Comparison of ENCODE assay signal across 20 cellular contexts in genomic region chr22:44445307-44445680, GRCh38.
"Had no signal": no experiment of that assay in that cellular context is flagged by ENCODE, and none has a peak within 500 bp of the region (broad histone marks: within the 10 kb centered on the region; RNA-seq: fewer than 3 reads in every experiment).

No MANE protein-coding gene starts in this region.

- H3K27ac ChIP-seq: epithelial cell of prostate, heart left ventricle, left lung, neutrophil, parathyroid adenoma, testis had no signal

- H3K27me3 ChIP-seq: heart left ventricle, left lung, neutrophil, testis had no signal

- H3K4me1 ChIP-seq: parathyroid adenoma, testis had no signal

- H3K36me3 ChIP-seq: heart left ventricle, left lung, neutrophil had no signal

- H3K9ac ChIP-seq: parathyroid adenoma had no signal

- H3K36me3 Mint-ChIP-seq: activated naive CD4-positive, alpha-beta T cell treated with anti-CD3 and anti-CD28 coated beads, Interleukin-2, amount 10 ng/mL, durations not matched to agents 7 days and 5 days; type B pancreatic cell had no signal

- H3K27ac Mint-ChIP-seq: activated B cell treated with CpG ODN at 0.5 μM for 24 hours; activated CD4-positive, alpha-beta T cell treated with anti-CD3 and anti-CD28 coated beads for 36 hours; activated naive CD4-positive, alpha-beta T cell treated with anti-CD3 and anti-CD28 coated beads, Interleukin-2, amount 10 ng/mL, durations not matched to agents 7 days and 5 days; activated naive CD8-positive, alpha-beta T cell treated with anti-CD3 and anti-CD28 coated beads, Interleukin-2, amount 50 U/mL, for 24 hours; natural killer cell treated with Interleukin-12 subunit alpha and Interleukin-12 subunit beta and Interleukin-15 and Interleukin-18, amount 100 ng/mL, for 72 hours; T-helper 17 cell; type B pancreatic cell had no signal

- H3K4me3 Mint-ChIP-seq: activated B cell treated with CpG ODN at 0.5 μM for 24 hours; activated CD4-positive, alpha-beta T cell treated with anti-CD3 and anti-CD28 coated beads for 36 hours; activated naive CD4-positive, alpha-beta T cell treated with anti-CD3 and anti-CD28 coated beads, Interleukin-2, amount 10 ng/mL, durations not matched to agents 7 days and 5 days; activated naive CD8-positive, alpha-beta T cell treated with anti-CD3 and anti-CD28 coated beads, Interleukin-2, amount 50 U/mL, for 24 hours; natural killer cell treated with Interleukin-12 subunit alpha and Interleukin-12 subunit beta and Interleukin-15 and Interleukin-18, amount 100 ng/mL, for 72 hours; T-helper 17 cell; type B pancreatic cell had no signal

- H2AFZ ChIP-seq: parathyroid adenoma had no signal

- ATAC-seq: activated CD4-positive, alpha-beta T cell treated with anti-CD3 and anti-CD28 coated beads for 36 hours; activated naive CD8-positive, alpha-beta T cell treated with anti-CD3 and anti-CD28 coated beads, Interleukin-2, amount 50 U/mL, for 24 hours; heart left ventricle; left lung; natural killer cell treated with Interleukin-12 subunit alpha and Interleukin-12 subunit beta and Interleukin-15 and Interleukin-18, amount 100 ng/mL, for 72 hours; T-helper 17 cell had no signal

- H3K27me3 Mint-ChIP-seq: activated B cell treated with CpG ODN at 0.5 μM for 24 hours; activated CD4-positive, alpha-beta T cell treated with anti-CD3 and anti-CD28 coated beads for 36 hours; activated naive CD8-positive, alpha-beta T cell treated with anti-CD3 and anti-CD28 coated beads, Interleukin-2, amount 50 U/mL, for 24 hours; natural killer cell treated with Interleukin-12 subunit alpha and Interleukin-12 subunit beta and Interleukin-15 and Interleukin-18, amount 100 ng/mL, for 72 hours; T-helper 17 cell; type B pancreatic cell had no signal

- DNase-seq: activated B cell treated with CpG ODN at 0.5 μM for 24 hours; activated CD4-positive, alpha-beta T cell treated with anti-CD3 and anti-CD28 coated beads for 36 hours; activated CD4-positive, alpha-beta T cell treated with anti-CD3 and anti-CD28 coated beads, Interleukin-2, amount 50 U/mL, for 4 hours; activated naive CD4-positive, alpha-beta T cell treated with anti-CD3 and anti-CD28 coated beads, Interleukin-2, amount 10 ng/mL, durations not matched to agents 7 days and 5 days; activated naive CD8-positive, alpha-beta T cell treated with anti-CD3 and anti-CD28 coated beads, Interleukin-2, amount 50 U/mL, for 24 hours; activated T-cell treated with anti-CD3 and anti-CD28 coated beads, Interleukin-2, amount 50 U/mL, for 48 hours; cortex of kidney; kidney glomerular epithelial cell; mammary epithelial cell; stimulated activated CD4-positive, alpha-beta T cell treated with anti-CD3 and anti-CD28 coated beads, Interleukin-4, amount 100 ng/mL, for 1 hour; stimulated activated naive CD4-positive, alpha-beta T cell; T-helper 17 cell; testis had no signal

- H3K79me2 ChIP-seq: parathyroid adenoma had no signal

- H3K9me3 ChIP-seq: neutrophil, testis had no signal

- H3K4me1 Mint-ChIP-seq: activated B cell treated with CpG ODN at 0.5 μM for 24 hours; activated CD4-positive, alpha-beta T cell treated with anti-CD3 and anti-CD28 coated beads for 36 hours; activated naive CD4-positive, alpha-beta T cell treated with anti-CD3 and anti-CD28 coated beads, Interleukin-2, amount 10 ng/mL, durations not matched to agents 7 days and 5 days; activated naive CD8-positive, alpha-beta T cell treated with anti-CD3 and anti-CD28 coated beads, Interleukin-2, amount 50 U/mL, for 24 hours; T-helper 17 cell had no signal

- H3K4me3 ChIP-seq: heart left ventricle, left lung, testis had no signal
